In genomic region chr13:32314968-32315254, GRCh38 we compare ENCODE assay signal across 8 cellular contexts. TPM values are rescaled to one million over a fixed set of nuclear protein-coding genes. Genes with fewer than 3 reads are reported as not detected.
DNase-seq lines count a peak whose midpoint lies in the region; ATAC-seq and TF ChIP-seq lines count a peak whose summit lies in the region.

No MANE protein-coding gene starts in this region.

- BruUV-seq in Panc1 (replicated peaks; lab: Mats Ljungman, UMichigan) = no TSS peak

- H3K27me3 ChIP-seq in Panc1 (ENCODE audit: control insufficient read depth, insufficient read depth, low read length) (no peaks in the 10 kb centered on the region), cardiac muscle cell (no peaks in the 10 kb centered on the region), rectal smooth muscle tissue (ENCODE audit: control insufficient read depth, insufficient read depth, low read length) (no peaks in the 10 kb centered on the region)

- H3K27me3 Mint-ChIP-seq in activated naive CD4-positive, alpha-beta T cell treated with anti-CD3 and anti-CD28 coated beads, Interleukin-2, amount 50 U/mL, for 24 hours = no peaks in the 10 kb centered on the region

- intact Hi-C loops in Panc1 (cut with micrococcal nuclease; ENCODE audit: unreplicated experiment) = loop anchor here (10.0 kb wide), 1 partner anchor 300 kb away; no protein-coding TSS in a partner anchor

- H3K27ac ChIP-seq in Panc1 (ENCODE audit: low read length) (peak overlapping the region; percentile 89), cardiac muscle cell (peak overlapping the region; percentile 85), rectal smooth muscle tissue (ENCODE audit: low read depth, low read length) (peak overlapping the region; percentile 92)

- peaks cover 1% of the 10 kb centered on the region for H3K36me3 Mint-ChIP-seq in activated naive CD4-positive, alpha-beta T cell treated with anti-CD3 and anti-CD28 coated beads, Interleukin-2, amount 50 U/mL, for 24 hours

- CTCF ChIA-PET in Panc1 (lab: Charles Lee) = no interaction called here

- peak overlapping the region; percentile 66 for H3K9ac ChIP-seq in rectal smooth muscle tissue (ENCODE audit: low read length)

- H3K4me1 ChIP-seq in Panc1 (ENCODE audit: control insufficient read depth, insufficient read depth, low read length) (peaks cover 5% of the 10 kb centered on the region; the same call in 1 of the 2 replicates), cardiac muscle cell (ENCODE audit: low read depth) (no peaks in the 10 kb centered on the region), rectal smooth muscle tissue (ENCODE audit: control insufficient read depth, insufficient read depth, low read length) (no peaks in the 10 kb centered on the region)

- POLR2A ChIA-PET in Panc1 (lab: Charles Lee) = interaction anchor here (0.7 kb wide), 1 partner anchor 16 kb away, joined by 4 read pairs; no protein-coding TSS in a partner anchor

- in situ Hi-C loops in Panc1 (cut with HindIII; ENCODE audit: low pct_unique_long_range_greater_than_20kb, low sequenced_read_pairs) = no loop called here

- no peaks in the 10 kb centered on the region for H3K9me3 Mint-ChIP-seq in activated naive CD4-positive, alpha-beta T cell treated with anti-CD3 and anti-CD28 coated beads, Interleukin-2, amount 50 U/mL, for 24 hours

- H3K9me3 ChIP-seq in Panc1 (ENCODE audit: control insufficient read depth, insufficient read depth, low read depth, low read length) (no peaks in the 10 kb centered on the region), cardiac muscle cell (ENCODE audit: low read depth) (no peaks in the 10 kb centered on the region)

- H3K4me3 ChIP-seq in Panc1 (ENCODE audit: low read depth in 2 of 2, low read length in 2 of 2) = peak overlapping the region; percentile 73 to 90
- H3K4me3 ChIP-seq in cardiac muscle cell = peak overlapping the region; percentile 58
- H3K4me3 ChIP-seq in rectal smooth muscle tissue (ENCODE audit: low read length) = peak overlapping the region; percentile 85

- DNase-seq in activated gamma-delta T cell treated with Interleukin-2 at 50 U/mL for 16 hours (peak; percentile 66), activated gamma-delta T cell (lab: John Stamatoyannopoulos, UW) (no peak), Panc1 (ENCODE audit: low read depth, low spot score) (peak; percentile 5), cardiac muscle cell (ENCODE audit: low read depth in 1 of 2, low spot score in 1 of 2) (peak; percentile 19 to 66), NCI-H2081 (lab: John Stamatoyannopoulos, UW) (no peak)

- peak overlapping the region; percentile 100 for H3K27ac Mint-ChIP-seq in activated naive CD4-positive, alpha-beta T cell treated with anti-CD3 and anti-CD28 coated beads, Interleukin-2, amount 50 U/mL, for 24 hours

- peak; percentile 12 for ATAC-seq in HG03039 (IDR thresholded peaks at IDR 0.05; ENCODE audit: unreplicated experiment)
- ATAC-seq in Panc1 = peak; percentile 5; the same call in 1 of the 2 replicates

- H3K4me1 Mint-ChIP-seq in activated naive CD4-positive, alpha-beta T cell treated with anti-CD3 and anti-CD28 coated beads, Interleukin-2, amount 50 U/mL, for 24 hours = peaks cover 16% of the 10 kb centered on the region

- no peaks in the 10 kb centered on the region; the same call in 1 of the 2 replicates for H3K36me3 ChIP-seq in Panc1 (ENCODE audit: control insufficient read depth, insufficient read depth, low read length)
- H3K36me3 ChIP-seq in cardiac muscle cell = no peaks in the 10 kb centered on the region
- H3K36me3 ChIP-seq in rectal smooth muscle tissue (ENCODE audit: control insufficient read depth, insufficient read depth, low read length) = no peaks in the 10 kb centered on the region

- peak overlapping the region; percentile 96 for H3K4me3 Mint-ChIP-seq in activated naive CD4-positive, alpha-beta T cell treated with anti-CD3 and anti-CD28 coated beads, Interleukin-2, amount 50 U/mL, for 24 hours

- no peak for TF ChIP-seq CTCF in Panc1 (IDR thresholded peaks at IDR 0.05)
- no peak for TF ChIP-seq CTCF in cardiac muscle cell (IDR thresholded peaks at IDR 0.05; ENCODE audit: low read depth, low read length)

RNA-seq across cellular contexts. Expression of gene ZAR1L, which starts 0.3 kb away (rescaled TPM):
- total RNA-seq in Panc1 (2021; ENCODE audit: unreplicated experiment) = not detected
- not detected for polyA plus RNA-seq in Panc1 (2012; ENCODE audit: insufficient read length)
- not detected in 2 replicates for total RNA-seq in cardiac muscle cell
- not detected in 2 replicates for polyA plus RNA-seq in cardiac muscle cell

RNA-seq across cellular contexts. Expression of gene BRCA2, which starts 0.4 kb away (rescaled TPM):
- total RNA-seq in Panc1 (2021; ENCODE audit: unreplicated experiment) = 8.4 TPM
- 4.7 TPM for polyA plus RNA-seq in Panc1 (2012; ENCODE audit: insufficient read length)
- 1.8 and 5.2 TPM in 2 replicates for total RNA-seq in cardiac muscle cell
- polyA plus RNA-seq in cardiac muscle cell = 3.3 and 3.6 TPM in 2 replicates

Comparison
In these comparisons a context has a peak if more than half of its experiments do, and no peak if none do; other contexts are left out.
1. DNase-seq: peak in activated gamma-delta T cell treated with Interleukin-2 at 50 U/mL for 16 hours (single experiment), Panc1 (single experiment) and cardiac muscle cell (2 of 2); none in activated gamma-delta T cell (single experiment) and NCI-H2081 (0 of 2).
2. Peak in every context shown above with its lines, with median percentiles within 50 percentile points of each other: H3K27ac ChIP-seq and H3K4me3 ChIP-seq.